In genomic region chr21:33647560-33647959, GRCh38 we compare ENCODE assay signal across 8 cellular contexts.
"Had no signal": no experiment of that assay in that cellular context is flagged by ENCODE, and none has a peak within 500 bp of the region (broad histone marks: within the 10 kb centered on the region; RNA-seq: fewer than 3 reads in every experiment).

No MANE protein-coding gene starts in this region.

- H3K4me3 ChIP-seq: GM23338, K562 had no signal

- H3K27ac Mint-ChIP-seq: GM23338, HFFc6 had no signal

- H3K4me2 ChIP-seq: GM23338 had no signal

- H3K4me3 Mint-ChIP-seq: GM23338, H9, HFFc6 had no signal

- DNase-seq: H9, HCEC 1CT, HFFc6, IMR-90, KG1 had no signal

- H3K27ac ChIP-seq: HL-60 had no signal

- H2AFZ ChIP-seq: GM23338 had no signal

- H3K9me3 Mint-ChIP-seq: GM23338, H9, HFFc6 had no signal
